ENCODE assay signal across 1 cellular context in genomic region chr2:229980440-229981184, GRCh38.
TF ChIP-seq lines count a peak whose summit lies in the region.

No MANE protein-coding gene starts in this region.

TF ChIP-seq in HEK293, 187 proteins besides CTCF, POLR2A, EP300 and RAD21 (continued from another document):
- TF ChIP-seq PRDM10 (tag by site-specific recombination; IDR thresholded peaks at IDR 0.05), result 0 out of 2 replicates have a peak, but pooled peaks have one; percentile 26
- no peak for TF ChIP-seq ZNF76 (tag by site-specific recombination; IDR thresholded peaks at IDR 0.05; ENCODE audit: borderline replicate concordance, low read depth)
- TF ChIP-seq ZNF223 (tag by site-specific recombination; IDR thresholded peaks at IDR 0.05), result no peak
- TF ChIP-seq TCF7L2 (IDR thresholded peaks at IDR 0.05; ENCODE audit: borderline replicate concordance, low read depth, low read length), result peak; percentile 28; the same call in 1 of the 2 replicates
- TF ChIP-seq ZBTB10 (tag by site-specific recombination; IDR thresholded peaks at IDR 0.05), result no peak
- TF ChIP-seq ZBTB20 (tag by site-specific recombination; IDR thresholded peaks at IDR 0.05), result no peak
- no peak for TF ChIP-seq ZSCAN18 (tag by site-specific recombination; IDR thresholded peaks at IDR 0.05)
- TF ChIP-seq ZFP41 (tag by site-specific recombination; IDR thresholded peaks at IDR 0.05; ENCODE audit: borderline replicate concordance), result no peak
- TF ChIP-seq ZNF664 (tag by site-specific recombination; IDR thresholded peaks at IDR 0.05), result no peak
